In genomic region chr1:77756052-77756754, GRCh38 we compare ENCODE assay signal across 15 cellular contexts. TPM values are rescaled to one million over a fixed set of nuclear protein-coding genes. Genes with fewer than 3 reads are reported as not detected.
DNase-seq lines count a peak whose midpoint lies in the region; TF ChIP-seq lines count a peak whose summit lies in the region.
"Had no signal": no experiment of that assay in that cellular context is flagged by ENCODE, and none has a peak within 500 bp of the region (broad histone marks: within the 10 kb centered on the region; RNA-seq: fewer than 3 reads in every experiment).

No MANE protein-coding gene starts in this region.

- H3K27me3 ChIP-seq in DOHH2 (ENCODE audit: control insufficient read depth, low read length) (no peaks in the 10 kb centered on the region), adipocyte (replicated peaks; ENCODE audit: control insufficient read depth, insufficient read depth, low read length) (no peaks in the 10 kb centered on the region), neural cell (ENCODE audit: insufficient read depth, low read depth, low read length) (no peaks in the 10 kb centered on the region), sigmoid colon (no peaks in the 10 kb centered on the region)
- H3K27me3 ChIP-seq: esophagus squamous epithelium, left lung, Peyer's patch had no signal

- peak overlapping the region; percentile 100 for H3K9ac ChIP-seq in adipocyte (ENCODE audit: low read length)
- H3K9ac ChIP-seq in neural cell (ENCODE audit: low read length), result no peak overlapping the region

- H3K9me2 ChIP-seq in DOHH2 (replicated peaks; ENCODE audit: control insufficient read depth, low read length) (no peaks in the 10 kb centered on the region), neural cell (ENCODE audit: insufficient read depth, low read length) (no peaks in the 10 kb centered on the region)

- no peaks in the 10 kb centered on the region for H3K9me3 Mint-ChIP-seq in IgD-negative memory B cell
- H3K9me3 Mint-ChIP-seq: activated CD4-positive, alpha-beta T cell treated with anti-CD3 and anti-CD28 coated beads, Interleukin-2, amount 10 ng/mL, durations not matched to agents 7 days and 5 days had no signal

- H3F3A ChIP-seq in DOHH2 (ENCODE audit: control insufficient read depth, insufficient read depth), result peaks cover 5% of the 10 kb centered on the region; the same call in 1 of the 2 replicates
- H3F3A ChIP-seq in neural cell (ENCODE audit: insufficient read depth, low read length, poor library complexity, severe bottlenecking), result peaks cover 14% of the 10 kb centered on the region

- H3K4me1 ChIP-seq in DOHH2 (ENCODE audit: control insufficient read depth, low read length) (peaks cover 38% of the 10 kb centered on the region), adipocyte (ENCODE audit: control insufficient read depth, insufficient read depth, low read length) (peaks cover 52% of the 10 kb centered on the region), sigmoid colon (peaks cover 0 to 36% (median 19%) of the 10 kb centered on the region in 4 donors)

- no peak for TF ChIP-seq RAD21 in neural cell (conservative IDR thresholded peaks at IDR 0.05)

- peaks cover 3% of the 10 kb centered on the region for H3K36me3 ChIP-seq in DOHH2 (ENCODE audit: control insufficient read depth, low read length)
- H3K36me3 ChIP-seq in adipocyte (ENCODE audit: control insufficient read depth, insufficient read depth, low read length, severe bottlenecking), result no peaks in the 10 kb centered on the region
- no peaks in the 10 kb centered on the region for H3K36me3 ChIP-seq in neural cell (ENCODE audit: insufficient read depth, low read length)
- no peaks in the 10 kb centered on the region for H3K36me3 ChIP-seq in sigmoid colon
- H3K36me3 ChIP-seq: left lung, Peyer's patch had no signal

- WGBS in sigmoid colon, 2 donors, result 61 to 75% methylated on average over 1 of the region's 1 CpG

- TF ChIP-seq POLR2A in sigmoid colon (IDR thresholded peaks at IDR 0.05), result no peak

- H4K20me1 ChIP-seq in DOHH2 (ENCODE audit: control insufficient read depth, insufficient read depth, low read depth, low read length), result peaks cover 9% of the 10 kb centered on the region; the same call in 1 of the 2 replicates
- H4K20me1 ChIP-seq in neural cell (ENCODE audit: insufficient read depth), result peaks cover 6% of the 10 kb centered on the region

- intact Hi-C loops in sigmoid colon (cut with DNase I), result loop anchor here (5.0 kb wide), 1 partner anchor 74 kb away; the partner anchor contains the start of gene ZZZ3

- H3K9me3 ChIP-seq in DOHH2 (ENCODE audit: control insufficient read depth, insufficient read depth, low read length) (no peaks in the 10 kb centered on the region), adipocyte (ENCODE audit: control insufficient read depth, low read length) (no peaks in the 10 kb centered on the region), neural cell (ENCODE audit: low read length) (no peaks in the 10 kb centered on the region), sigmoid colon (no peaks in the 10 kb centered on the region)
- H3K9me3 ChIP-seq: esophagus squamous epithelium, left lung, Peyer's patch had no signal

- peak overlapping the region in 2 of 4 donors; percentile 74 to 90 for H3K4me3 Mint-ChIP-seq in IgD-negative memory B cell
- H3K4me3 Mint-ChIP-seq: activated CD4-positive, alpha-beta T cell treated with anti-CD3 and anti-CD28 coated beads, Interleukin-2, amount 10 ng/mL, durations not matched to agents 7 days and 5 days had no signal

- H3K27ac Mint-ChIP-seq in IgD-negative memory B cell, result peak overlapping the region in 2 of 3 donors; percentile 5 to 28
- H3K27ac Mint-ChIP-seq: activated CD4-positive, alpha-beta T cell treated with anti-CD3 and anti-CD28 coated beads, Interleukin-2, amount 10 ng/mL, durations not matched to agents 7 days and 5 days had no signal

- H3K4me2 ChIP-seq in DOHH2 (ENCODE audit: low read length) (peak overlapping the region; percentile 88), neural cell (ENCODE audit: low read length) (no peak overlapping the region)

- H3K79me2 ChIP-seq in DOHH2 (ENCODE audit: control insufficient read depth, low read length) (peaks cover 84% of the 10 kb centered on the region), neural cell (replicated peaks; ENCODE audit: insufficient read depth, low read length) (peaks cover 71% of the 10 kb centered on the region)

- H3K36me3 Mint-ChIP-seq in IgD-negative memory B cell, result peaks cover 2% of the 10 kb centered on the region

- H3K4me1 Mint-ChIP-seq in IgD-negative memory B cell, result peaks cover 29 to 39% (median 33%) of the 10 kb centered on the region in 3 donors

- H3K27ac ChIP-seq in DOHH2 (ENCODE audit: low read depth, low read length), result no peak overlapping the region
- H3K27ac ChIP-seq in neural cell (ENCODE audit: low read length), result no peak overlapping the region
- no peak overlapping the region for H3K27ac ChIP-seq in sigmoid colon
- H3K27ac ChIP-seq: Peyer's patch had no signal

- H2AFZ ChIP-seq in neural cell (ENCODE audit: low read depth, low read length), result no peak overlapping the region

- H3K27me3 Mint-ChIP-seq in IgD-negative memory B cell, result no peaks in the 10 kb centered on the region
- H3K27me3 Mint-ChIP-seq: activated CD4-positive, alpha-beta T cell treated with anti-CD3 and anti-CD28 coated beads, Interleukin-2, amount 10 ng/mL, durations not matched to agents 7 days and 5 days had no signal

- DNase-seq in adipocyte (ENCODE audit: low read depth) (no peak), sigmoid colon (no peak), NCI-H2107 (lab: John Stamatoyannopoulos, UW) (no peak), EL (no peak)
- DNase-seq in activated CD8-positive, alpha-beta memory T cell treated with anti-CD3 and anti-CD28 coated beads, Interleukin-2, amount 50 U/mL, for 48 hours, result no peak
- DNase-seq: activated CD4-positive, alpha-beta T cell treated with anti-CD3 and anti-CD28 coated beads, Interleukin-2, amount 10 ng/mL, durations not matched to agents 7 days and 5 days; activated naive CD4-positive, alpha-beta T cell; esophagus squamous epithelium; hypothalamus; left lung; Peyer's patch had no signal

- H3K4me3 ChIP-seq in DOHH2 (ENCODE audit: low read length) (peak overlapping the region; percentile 33), adipocyte (ENCODE audit: low read length) (peak overlapping the region; percentile 100), neural cell (ENCODE audit: low read length) (peak overlapping the region; percentile 94), sigmoid colon (no peak overlapping the region)
- H3K4me3 ChIP-seq: esophagus squamous epithelium, left lung, Peyer's patch, skin epidermis had no signal

- TF ChIP-seq CTCF in DOHH2 (IDR thresholded peaks at IDR 0.05; ENCODE audit: low read depth, low read length, poor library complexity, severe bottlenecking) (no peak), neural cell (IDR thresholded peaks at IDR 0.05; ENCODE audit: poor library complexity, severe bottlenecking) (no peak), sigmoid colon (IDR thresholded peaks at IDR 0.05) (no peak)

- TF ChIP-seq EP300 in neural cell (conservative IDR thresholded peaks at IDR 0.05; ENCODE audit: poor library complexity, severe bottlenecking), result no peak
- TF ChIP-seq EP300 in sigmoid colon (IDR thresholded peaks at IDR 0.05), result no peak

TF ChIP-seq in neural cell, 6 proteins besides CTCF, POLR2A, EP300 and RAD21:
- TF ChIP-seq SMC3 (conservative IDR thresholded peaks at IDR 0.05; ENCODE audit: poor library complexity) (no peak), EZH2 (IDR thresholded peaks at IDR 0.05; ENCODE audit: borderline replicate concordance, insufficient read depth, low read length, poor library complexity, severe bottlenecking) (no peak), POLR2AphosphoS5 (IDR thresholded peaks at IDR 0.05) (no peak), TAF1 (IDR thresholded peaks at IDR 0.05; ENCODE audit: low read depth) (no peak), REST (IDR thresholded peaks at IDR 0.05; ENCODE audit: borderline replicate concordance) (no peak), MXI1 (conservative IDR thresholded peaks at IDR 0.05; ENCODE audit: poor library complexity, severe bottlenecking) (no peak)

RNA-seq across cellular contexts. Expression of gene USP33, which starts 3.4 kb away (rescaled TPM):
- polyA plus RNA-seq in IgD-negative memory B cell, result 30.1 TPM
- 247 and 267 TPM in 2 replicates for polyA plus RNA-seq in neural cell
- polyA minus RNA-seq in neural cell, result 315 and 337 TPM in 2 replicates
- 10 to 100 TPM; 47.5 to 81.6 (median 70.2) TPM for total RNA-seq in sigmoid colon
- 10 to 100 TPM; 23.4 to 28.7 (median 24.6) TPM for polyA plus RNA-seq in sigmoid colon

RNA-seq across cellular contexts. Expression of gene MIGA1, which starts 23.2 kb away (rescaled TPM):
- polyA plus RNA-seq in IgD-negative memory B cell (9.1 TPM), neural cell (10.8 and 10.9 TPM in 2 replicates), sigmoid colon (1 to 10 TPM; 1.2 to 4.7 (median 1.2) TPM)
- polyA minus RNA-seq in neural cell, result 31.2 and 41.7 TPM in 2 replicates
- total RNA-seq in sigmoid colon, result 10 to 100 TPM; 18.8 to 22.2 (median 20.4) TPM

Comparison
In these comparisons a context has a peak if more than half of its experiments do, and no peak if none do; other contexts are left out.
1. H3K4me3 ChIP-seq: peak in DOHH2 (single experiment), adipocyte (single experiment) and neural cell (single experiment); none in sigmoid colon (0 of 4).